14 cellular contexts compared by ENCODE assay signal in genomic region chr17:38671939-38672720, GRCh38. TPM values are rescaled to one million over a fixed set of nuclear protein-coding genes. Genes with fewer than 3 reads are reported as not detected.
A peak's percentile ranks its signal among the peaks of the same experiment; 100 is the strongest.
DNase-seq lines count a peak whose midpoint lies in the region; ATAC-seq and TF ChIP-seq lines count a peak whose summit lies in the region.
"Had no signal": no experiment of that assay in that cellular context is flagged by ENCODE, and none has a peak within 500 bp of the region (broad histone marks: within the 10 kb centered on the region; RNA-seq: fewer than 3 reads in every experiment).

No MANE protein-coding gene starts in this region.

- POLR2A ChIA-PET in OCI-LY7 (lab: Charles Lee): no interaction called here

- H3K36me3 ChIP-seq in OCI-LY7 (ENCODE audit: insufficient read depth, low read length) (no peaks in the 10 kb centered on the region), endodermal cell (ENCODE audit: control insufficient read depth, insufficient read depth, low read length) (no peaks in the 10 kb centered on the region), neuron (ENCODE audit: insufficient read depth, low read length) (no peaks in the 10 kb centered on the region)

- 25 to 37% methylated on average over 7 to 12 of the region's 12 CpGs for WGBS in endodermal cell (ENCODE audit: insufficient coverage in 1 of 2, insufficient read length in 1 of 2), 2 experiments

- H3K27me3 Mint-ChIP-seq in activated CD4-positive, alpha-beta T cell treated with anti-CD3 and anti-CD28 coated beads, Interleukin-2, amount 10 ng/mL, durations not matched to agents 24 days and 14 days: peaks cover 49% of the 10 kb centered on the region
- peaks cover 91% of the 10 kb centered on the region for H3K27me3 Mint-ChIP-seq in endodermal cell (ENCODE audit: insufficient read depth)

- no peaks in the 10 kb centered on the region for H3K9me3 Mint-ChIP-seq in activated CD4-positive, alpha-beta T cell treated with anti-CD3 and anti-CD28 coated beads, Interleukin-2, amount 10 ng/mL, durations not matched to agents 24 days and 14 days
- no peaks in the 10 kb centered on the region for H3K9me3 Mint-ChIP-seq in endodermal cell

- H3K79me2 ChIP-seq in OCI-LY7 (ENCODE audit: insufficient read depth, low read depth, low read length): no peaks in the 10 kb centered on the region

- DNase-seq in activated CD4-positive, alpha-beta T cell treated with anti-CD3 and anti-CD28 coated beads, Interleukin-2, amount 10 ng/mL, durations not matched to agents 24 days and 14 days: peak; percentile 59
- no peak for DNase-seq in activated CD4-positive, alpha-beta T cell treated with anti-CD3 and anti-CD28 coated beads, Interleukin-2, amount 50 U/mL, for 1 hour
- DNase-seq in OCI-LY7 (ENCODE audit: low spot score) (no peak), endodermal cell (no peak), DMS153 treated with DMSO at 0.1 percent for 48 hours (lab: John Stamatoyannopoulos, UW; ENCODE audit: unreplicated experiment) (no peak)
- DNase-seq: activated CD8-positive, alpha-beta memory T cell treated with anti-CD3 and anti-CD28 coated beads for 24 hours; EL; NCI-H1048; NCI-H526 treated with DMSO at 0.1 percent for 48 hours; stimulated activated CD4-positive, alpha-beta T cell treated with anti-CD3 and anti-CD28 coated beads, Interleukin-4, amount 100 ng/mL, for 1 hour had no signal

- H3K27ac Mint-ChIP-seq in activated CD4-positive, alpha-beta T cell treated with anti-CD3 and anti-CD28 coated beads, Interleukin-2, amount 10 ng/mL, durations not matched to agents 24 days and 14 days: peak overlapping the region; percentile 66
- H3K27ac Mint-ChIP-seq in endodermal cell: no peak overlapping the region

- H3K9me3 ChIP-seq in OCI-LY7 (ENCODE audit: low read length) (no peaks in the 10 kb centered on the region), endodermal cell (ENCODE audit: control insufficient read depth, low read length) (no peaks in the 10 kb centered on the region), neuron (ENCODE audit: low read length) (no peaks in the 10 kb centered on the region)

- TF ChIP-seq CTCF in OCI-LY7 (conservative IDR thresholded peaks at IDR 0.05; ENCODE audit: low read length): no peak
- no peak for TF ChIP-seq CTCF in endodermal cell (conservative IDR thresholded peaks at IDR 0.05)

- ATAC-seq in HG03378 (IDR thresholded peaks at IDR 0.05; ENCODE audit: unreplicated experiment): no peak
- no peak for ATAC-seq in HG03135 (IDR thresholded peaks at IDR 0.05; ENCODE audit: unreplicated experiment)

- H4K20me1 ChIP-seq in OCI-LY7 (ENCODE audit: insufficient read depth, low read length): no peaks in the 10 kb centered on the region

- peak overlapping the region; percentile 46 for H3K4me3 Mint-ChIP-seq in activated CD4-positive, alpha-beta T cell treated with anti-CD3 and anti-CD28 coated beads, Interleukin-2, amount 10 ng/mL, durations not matched to agents 24 days and 14 days
- H3K4me3 Mint-ChIP-seq in endodermal cell: peak overlapping the region; percentile 36

- H3K36me3 Mint-ChIP-seq in activated CD4-positive, alpha-beta T cell treated with anti-CD3 and anti-CD28 coated beads, Interleukin-2, amount 10 ng/mL, durations not matched to agents 24 days and 14 days (ENCODE audit: low read depth): peaks cover 14% of the 10 kb centered on the region
- H3K36me3 Mint-ChIP-seq in endodermal cell (ENCODE audit: low read depth): no peaks in the 10 kb centered on the region

- peak overlapping the region; percentile 1 for H3K9ac ChIP-seq in endodermal cell (ENCODE audit: extremely low read depth, low read length, poor library complexity, severe bottlenecking)

- H3K27me3 ChIP-seq in endodermal cell (ENCODE audit: control insufficient read depth, insufficient read depth, low read length, poor library complexity, severe bottlenecking): peaks cover 80% of the 10 kb centered on the region
- H3K27me3 ChIP-seq in neuron (ENCODE audit: insufficient read depth, low read length): peaks cover 51% of the 10 kb centered on the region

- H2AFZ ChIP-seq in OCI-LY7 (ENCODE audit: low read length) (no peak overlapping the region), neuron (ENCODE audit: low read depth, low read length) (no peak overlapping the region)

- CTCF ChIA-PET in OCI-LY7 (lab: Charles Lee; ENCODE audit: unreplicated experiment): interaction anchor here (1.0 kb wide), 1 partner anchor 135 kb away, joined by 3 read pairs; no protein-coding TSS in a partner anchor

- intact Hi-C loops in activated CD4-positive, alpha-beta T cell treated with anti-CD3 and anti-CD28 coated beads, Interleukin-2, amount 10 ng/mL, durations not matched to agents 24 days and 14 days (cut with micrococcal nuclease): loop anchor here (10.0 kb wide), 2 partner anchors 183 to 247 kb away; partner anchors contain the start of genes ARHGAP23 and RPL23
- intact Hi-C loops in OCI-LY7 (cut with micrococcal nuclease; ENCODE audit: unreplicated experiment): no loop called here

- peak overlapping the region; percentile 6; the same call in 1 of the 2 replicates for H3K4me2 ChIP-seq in OCI-LY7 (ENCODE audit: low read length)

- H3K4me3 ChIP-seq in OCI-LY7 (ENCODE audit: low read depth, low read length, poor library complexity, severe bottlenecking) (no peak overlapping the region), endodermal cell (ENCODE audit: low read length) (peak overlapping the region; percentile 78), neuron (ENCODE audit: low read length) (peak overlapping the region; percentile 30)
- H3K4me3 ChIP-seq: SK-N-MC had no signal

- H3K27ac ChIP-seq in OCI-LY7 (ENCODE audit: low read depth, low read length, poor library complexity, severe bottlenecking): no peak overlapping the region
- no peak overlapping the region for H3K27ac ChIP-seq in endodermal cell (ENCODE audit: low read depth, low read length)
- H3K27ac ChIP-seq: SK-N-MC had no signal

- no peaks in the 10 kb centered on the region for H3K9me2 ChIP-seq in OCI-LY7 (ENCODE audit: insufficient read depth, low read length)

- BruUV-seq in OCI-LY7 (replicated peaks; lab: Mats Ljungman, UMichigan): TSS peak; percentile 78

- H3K4me1 Mint-ChIP-seq in activated CD4-positive, alpha-beta T cell treated with anti-CD3 and anti-CD28 coated beads, Interleukin-2, amount 10 ng/mL, durations not matched to agents 24 days and 14 days: peaks cover 47% of the 10 kb centered on the region
- peaks cover 17% of the 10 kb centered on the region for H3K4me1 Mint-ChIP-seq in endodermal cell

- H3K4me1 ChIP-seq in OCI-LY7 (ENCODE audit: insufficient read depth, low read length, poor library complexity, severe bottlenecking) (peaks cover 34% of the 10 kb centered on the region), endodermal cell (ENCODE audit: control insufficient read depth, insufficient read depth, low read length) (peaks cover 17% of the 10 kb centered on the region), neuron (ENCODE audit: insufficient read depth, low read length) (peaks cover 12% of the 10 kb centered on the region)

RNA-seq across cellular contexts. Expression of gene EPOP, which starts 2.6 kb away (rescaled TPM):
- total RNA-seq in activated CD4-positive, alpha-beta T cell treated with anti-CD3 and anti-CD28 coated beads, Interleukin-2, amount 10 ng/mL, durations not matched to agents 24 days and 14 days: 52.1 and 54.9 TPM in 2 replicates
- total RNA-seq in OCI-LY7 (2014; rRNA removed; shearing (Covaris generic)): 8.3 and 11.8 TPM in 2 replicates
- total RNA-seq in OCI-LY7 (2022) (21.7 and 27.2 TPM in 2 replicates), endodermal cell (1 to 10 TPM; 3.2 to 5.0 TPM)
- polyA plus RNA-seq in endodermal cell (2013, experiment 1 of 2): 13.5 TPM
- 12.8 TPM for polyA plus RNA-seq in endodermal cell (2013, experiment 2 of 2)

RNA-seq across cellular contexts. Expression of gene MLLT6, which starts 32.9 kb away (rescaled TPM):
- 243 and 248 TPM in 2 replicates for total RNA-seq in activated CD4-positive, alpha-beta T cell treated with anti-CD3 and anti-CD28 coated beads, Interleukin-2, amount 10 ng/mL, durations not matched to agents 24 days and 14 days
- total RNA-seq in OCI-LY7 (2014; rRNA removed; shearing (Covaris generic)): 81.7 and 94.9 TPM in 2 replicates
- total RNA-seq in OCI-LY7 (2022) (174 and 175 TPM in 2 replicates), endodermal cell (100 to 1,000 TPM; 112 to 127 TPM)
- 54.4 TPM for polyA plus RNA-seq in endodermal cell (2013, experiment 1 of 2)
- polyA plus RNA-seq in endodermal cell (2013, experiment 2 of 2): 49.1 TPM

RNA-seq across cellular contexts. Expression of gene CISD3, which starts 58.0 kb away (rescaled TPM):
- 44.0 and 46.7 TPM in 2 replicates for total RNA-seq in activated CD4-positive, alpha-beta T cell treated with anti-CD3 and anti-CD28 coated beads, Interleukin-2, amount 10 ng/mL, durations not matched to agents 24 days and 14 days
- total RNA-seq in OCI-LY7 (2014; rRNA removed; shearing (Covaris generic)): 11.4 and 13.4 TPM in 2 replicates
- total RNA-seq in OCI-LY7 (2022) (24.9 and 25.1 TPM in 2 replicates), endodermal cell (10 to 100 TPM in 1 of 2 donors, 1 to 10 TPM in 1; 8.9 to 11.2 TPM)
- 5.7 TPM for polyA plus RNA-seq in endodermal cell (2013, experiment 1 of 2)
- polyA plus RNA-seq in endodermal cell (2013, experiment 2 of 2): 6.3 TPM
